ENCODE assay signal across 14 cellular contexts in the genomic region with DNA sequence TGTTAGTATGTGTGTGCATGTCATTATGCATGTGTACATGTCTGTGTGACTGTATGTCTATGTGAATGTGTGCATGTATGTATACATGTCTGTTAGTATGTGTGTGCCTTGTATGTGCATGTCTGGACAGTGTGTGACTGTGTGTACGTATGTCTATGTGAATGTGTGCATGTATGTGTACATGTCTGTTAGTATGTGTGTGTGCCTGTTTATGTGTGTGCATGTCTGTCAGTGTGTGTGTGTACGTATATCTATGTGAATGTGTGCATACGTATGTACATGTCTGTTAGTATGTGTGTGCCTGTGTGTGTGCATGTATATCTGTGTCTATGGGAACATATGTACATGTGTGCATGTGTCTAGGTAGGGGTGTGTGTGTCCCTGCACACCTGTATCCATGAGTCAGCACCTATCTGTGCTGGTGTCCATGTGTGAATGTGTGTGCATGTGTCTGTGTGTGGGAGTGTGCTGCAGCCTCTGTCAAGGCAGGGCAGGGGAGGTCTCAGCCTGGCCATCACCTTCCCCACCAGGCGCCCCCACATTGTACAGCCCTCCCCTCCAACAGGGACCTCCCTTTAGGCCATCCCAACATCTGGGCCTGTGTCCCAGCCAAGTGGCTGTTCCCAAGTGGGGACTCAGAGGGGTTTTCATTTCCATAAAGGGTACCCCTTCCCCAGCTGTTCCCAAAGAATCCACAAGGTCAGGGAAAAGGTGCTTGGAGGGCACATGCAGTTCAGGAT. TPM values are rescaled to one million over a fixed set of nuclear protein-coding genes. Genes with fewer than 3 reads are reported as not detected.
DNase-seq lines count a peak whose midpoint lies in the region; ATAC-seq and TF ChIP-seq lines count a peak whose summit lies in the region.
"Had no signal": no experiment of that assay in that cellular context is flagged by ENCODE, and none has a peak within 500 bp of the region (broad histone marks: within the 10 kb centered on the region; RNA-seq: fewer than 3 reads in every experiment).

No MANE protein-coding gene starts in this region.

- peaks cover 4% of the 10 kb centered on the region for H3K36me3 Mint-ChIP-seq in brain

- intact Hi-C loops in lower lobe of right lung (cut with DNase I), result no loop called here
- intact Hi-C loops in thyroid gland (cut with DNase I), result no loop called here

- peaks cover 0 to 3% (median 0%) of the 10 kb centered on the region in 5 experiments for H3K9me3 Mint-ChIP-seq in brain

- peak overlapping the region in 3 of 5 experiments; percentile 67 to 93 (median 82) for H3K27ac Mint-ChIP-seq in brain

- 97 to 98% methylated on average over 4 of the region's 4 CpGs for WGBS in thyroid gland, 2 donors

- H3K4me1 ChIP-seq in lower lobe of right lung, result peaks cover 73% of the 10 kb centered on the region
- peaks cover 25 to 56% of the 10 kb centered on the region in 2 donors for H3K4me1 ChIP-seq in thyroid gland

- H3K27ac ChIP-seq in lower lobe of right lung, result peak overlapping the region; percentile 0
- H3K27ac ChIP-seq in thyroid gland, result peak overlapping the region in 2 of 3 donors; percentile 36 to 49

- H3K4me1 Mint-ChIP-seq in brain, result peaks cover 77% of the 10 kb centered on the region

- peaks cover 3% of the 10 kb centered on the region for H3K27me3 Mint-ChIP-seq in brain

- H3K4me3 Mint-ChIP-seq in brain, result peak overlapping the region in 4 of 5 experiments; percentile 46 to 66 (median 56)

- H3K4me3 ChIP-seq in lower lobe of right lung, result no peak overlapping the region
- no peak overlapping the region for H3K4me3 ChIP-seq in thyroid gland (replicated peaks in 1 of 3)

- no peak for TF ChIP-seq POLR2A in thyroid gland (IDR thresholded peaks at IDR 0.05)

- ATAC-seq in lower lobe of right lung (no peak), GM19463 (IDR thresholded peaks at IDR 0.05; ENCODE audit: unreplicated experiment) (no peak)
- ATAC-seq: effector memory CD8-positive, alpha-beta T cell had no signal

- H3K27me3 ChIP-seq in lower lobe of right lung (ENCODE audit: low read depth) (no peaks in the 10 kb centered on the region), thyroid gland (no peaks in the 10 kb centered on the region)

- no peak for TF ChIP-seq CTCF in brain (conservative IDR thresholded peaks at IDR 0.05)
- no peak for TF ChIP-seq CTCF in lower lobe of right lung (IDR thresholded peaks at IDR 0.05)
- no peak for TF ChIP-seq CTCF in thyroid gland (IDR thresholded peaks at IDR 0.05)

- H3K36me3 ChIP-seq in lower lobe of right lung (no peaks in the 10 kb centered on the region), thyroid gland (no peaks in the 10 kb centered on the region)

- DNase-seq in activated effector memory CD4-positive, alpha-beta T cell treated with anti-CD3 and anti-CD28 coated beads, Interleukin-2, amount 50 U/mL, for 16 hours, result peak; percentile 46
- DNase-seq in activated effector memory CD4-positive, alpha-beta T cell treated with Interleukin-2 at 50 U/mL for 16 hours, result no peak
- no peak for DNase-seq in lower lobe of right lung
- no peak for DNase-seq in thyroid gland
- no peak for DNase-seq in midbrain (lab: John Stamatoyannopoulos, UW)
- DNase-seq in NCI-H146 treated with DMSO at 0.1 percent for 48 hours (lab: John Stamatoyannopoulos, UW; ENCODE audit: unreplicated experiment), result no peak
- DNase-seq: activated gamma-delta T cell treated with Interleukin-2 at 50 U/mL for 16 hours; effector memory CD8-positive, alpha-beta T cell; foreskin fibroblast; NCI-H2171; retina; stimulated activated CD4-positive, alpha-beta T cell treated with anti-CD3 and anti-CD28 coated beads, Interleukin-2, amount 100 ng/mL, for 24 hours had no signal

- no peaks in the 10 kb centered on the region for H3K9me3 ChIP-seq in lower lobe of right lung
- H3K9me3 ChIP-seq in thyroid gland, result no peaks in the 10 kb centered on the region

RNA-seq across cellular contexts. Expression of a gene that starts 4.4 kb away (rescaled TPM):
- polyA plus RNA-seq in brain (ENCODE audit: insufficient read depth, low read depth, low replicate concordance), result 43.7 TPM
- total RNA-seq in lower lobe of right lung (111 TPM), thyroid gland (100 to 1,000 TPM; 145 to 197 (median 173) TPM)
